In genomic region chr18:55790296-55790695, GRCh38 we compare ENCODE assay signal across 1 cellular context.
TF ChIP-seq lines count a peak whose summit lies in the region.

No MANE protein-coding gene starts in this region.

TF ChIP-seq in HepG2, 621 proteins besides CTCF, POLR2A, EP300 and RAD21 (continued from another document):
- TF ChIP-seq PAXIP1 (CRISPR knock-in tag; conservative IDR thresholded peaks at IDR 0.05) = no peak
